8 cellular contexts compared by ENCODE assay signal in genomic region chr21:33229099-33229775, GRCh38. TPM values are rescaled to one million over a fixed set of nuclear protein-coding genes. Genes with fewer than 3 reads are reported as not detected.
DNase-seq lines count a peak whose midpoint lies in the region; ATAC-seq and TF ChIP-seq lines count a peak whose summit lies in the region.

No MANE protein-coding gene starts in this region.

- peak overlapping the region; percentile 74; the same call in 1 of the 2 replicates for H2AFZ ChIP-seq in PC-9

- H3K9me3 ChIP-seq in PC-9 (ENCODE audit: insufficient read depth, low read depth) = no peaks in the 10 kb centered on the region

- no TSS peak for BruUV-seq in PC-9 (replicated peaks; lab: Mats Ljungman, UMichigan)

- peaks cover 23% of the 10 kb centered on the region for H3K4me1 ChIP-seq in PC-9 (replicated peaks; ENCODE audit: insufficient read depth)

- no peaks in the 10 kb centered on the region for H3K9me2 ChIP-seq in PC-9 (ENCODE audit: insufficient read depth)

- CTCF ChIA-PET in PC-9 (lab: Charles Lee) = no interaction called here

- no peaks in the 10 kb centered on the region for H3K36me3 ChIP-seq in PC-9 (ENCODE audit: low read depth)

- H3K4me3 ChIP-seq in PC-9 (peak overlapping the region; percentile 48; the same call in 1 of the 2 replicates), fibroblast of the aortic adventitia (ENCODE audit: low read depth, low read length) (peak overlapping the region; percentile 57)

- DNase-seq in NCI-H146 (lab: John Stamatoyannopoulos, UW) (peak; percentile 26), NCI-H146 treated with DMSO at 0.1 percent for 48 hours (lab: John Stamatoyannopoulos, UW; ENCODE audit: unreplicated experiment) (no peak), PC-9 (no peak), fibroblast of the aortic adventitia (ENCODE audit: low read depth) (no peak), nucleus accumbens (lab: John Stamatoyannopoulos, UW) (no peak), NCI-H187 treated with DMSO at 0.1 percent for 48 hours (lab: John Stamatoyannopoulos, UW) (no peak), head of caudate nucleus (no peak)
- no peak for DNase-seq in stimulated activated naive B cell treated with anti-CD40 and anti-IgM and Interleukin-4, amounts not matched to agents 10 μg/mL and 1 μg/mL and 100 μg/mL, for 72 hours

- intact Hi-C loops in PC-9 (cut with micrococcal nuclease; ENCODE audit: unreplicated experiment) = no loop called here
- intact Hi-C loops in head of caudate nucleus (cut with DNase I) = no loop called here

- peaks cover 5% of the 10 kb centered on the region; the same call in 1 of the 2 replicates for H3K79me2 ChIP-seq in PC-9 (ENCODE audit: low read depth)

- no peak for TF ChIP-seq CTCF in PC-9 (conservative IDR thresholded peaks at IDR 0.05)
- no peak for TF ChIP-seq CTCF in fibroblast of the aortic adventitia (IDR thresholded peaks at IDR 0.05; ENCODE audit: insufficient read depth, low read length)

- peak overlapping the region; percentile 90 to 95 for H3K4me3 Mint-ChIP-seq in stimulated activated naive B cell treated with anti-CD40 and anti-IgM and Interleukin-4, amounts not matched to agents 10 μg/mL and 1 μg/mL and 100 μg/mL, for 72 hours

- H3K27me3 Mint-ChIP-seq in stimulated activated naive B cell treated with anti-CD40 and anti-IgM and Interleukin-4, amounts not matched to agents 10 μg/mL and 1 μg/mL and 100 μg/mL, for 72 hours = no peaks in the 10 kb centered on the region

- H3F3A ChIP-seq in PC-9 (ENCODE audit: insufficient read depth, low read depth) = peaks cover 18% of the 10 kb centered on the region

- no peaks in the 10 kb centered on the region for H4K20me1 ChIP-seq in PC-9 (ENCODE audit: insufficient read depth)

- no peaks in the 10 kb centered on the region for H3K9me3 Mint-ChIP-seq in stimulated activated naive B cell treated with anti-CD40 and anti-IgM and Interleukin-4, amounts not matched to agents 10 μg/mL and 1 μg/mL and 100 μg/mL, for 72 hours

- H3K4me2 ChIP-seq in PC-9 = peak overlapping the region; percentile 81

- POLR2A ChIA-PET in PC-9 (lab: Charles Lee; ENCODE audit: unreplicated experiment) = no interaction called here

- peak; percentile 18 to 31 for ATAC-seq in stimulated activated naive B cell treated with anti-CD40 and anti-IgM and Interleukin-4, amounts not matched to agents 10 μg/mL and 1 μg/mL and 100 μg/mL, for 72 hours (replicated peaks)

- no peak overlapping the region for H3K27ac ChIP-seq in PC-9

- H3K4me1 Mint-ChIP-seq in stimulated activated naive B cell treated with anti-CD40 and anti-IgM and Interleukin-4, amounts not matched to agents 10 μg/mL and 1 μg/mL and 100 μg/mL, for 72 hours = peaks cover 21 to 32% of the 10 kb centered on the region in 2 donors

- H3K27me3 ChIP-seq in PC-9 (ENCODE audit: insufficient read depth, low read depth) = no peaks in the 10 kb centered on the region

- peaks cover 12 to 21% of the 10 kb centered on the region in 2 donors for H3K36me3 Mint-ChIP-seq in stimulated activated naive B cell treated with anti-CD40 and anti-IgM and Interleukin-4, amounts not matched to agents 10 μg/mL and 1 μg/mL and 100 μg/mL, for 72 hours

- peak overlapping the region; percentile 81 for H3K27ac Mint-ChIP-seq in stimulated activated naive B cell treated with anti-CD40 and anti-IgM and Interleukin-4, amounts not matched to agents 10 μg/mL and 1 μg/mL and 100 μg/mL, for 72 hours

RNA-seq across cellular contexts. Expression of gene IFNAR2, which starts 0.5 kb away (rescaled TPM):
- total RNA-seq in PC-9 (2021) (8.5 and 10.3 TPM in 2 replicates), fibroblast of the aortic adventitia (ENCODE audit: low replicate concordance) (6.0 and 6.5 TPM in 2 replicates)

RNA-seq across cellular contexts. Expression of gene IL10RB, which starts 36.9 kb away (rescaled TPM):
- 18.3 and 23.1 TPM in 2 replicates for total RNA-seq in PC-9 (2021)
- total RNA-seq in fibroblast of the aortic adventitia (ENCODE audit: low replicate concordance) = 31.0 and 39.8 TPM in 2 replicates
